ENCODE assay signal across 11 cellular contexts in the genomic region with DNA sequence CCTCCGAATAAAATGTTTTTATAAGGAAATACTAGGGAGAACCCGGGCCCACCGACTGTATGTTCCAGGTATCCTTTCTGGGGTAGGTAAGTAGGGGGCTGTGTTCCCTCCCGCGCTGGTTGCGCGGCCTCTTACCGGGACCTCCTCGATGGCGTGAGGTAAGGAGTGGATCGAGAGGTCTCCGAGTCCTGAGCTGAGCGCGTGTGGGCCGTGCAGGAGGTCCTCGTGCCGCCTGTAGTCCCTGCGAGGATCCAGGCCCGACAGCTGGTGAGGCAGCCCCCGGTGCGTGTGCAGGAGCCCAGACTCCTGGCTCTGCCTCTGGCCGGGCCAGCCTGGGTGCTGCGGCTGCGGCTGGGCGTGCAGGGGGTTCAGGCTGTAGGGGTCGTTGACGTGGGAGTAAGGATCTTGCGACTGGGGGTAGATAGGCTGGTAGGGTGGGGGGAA. TPM values are rescaled to one million over a fixed set of nuclear protein-coding genes. Genes with fewer than 3 reads are reported as not detected.
DNase-seq lines count a peak whose midpoint lies in the region; TF ChIP-seq lines count a peak whose summit lies in the region.
"Had no signal": no experiment of that assay in that cellular context is flagged by ENCODE, and none has a peak within 500 bp of the region (broad histone marks: within the 10 kb centered on the region; RNA-seq: fewer than 3 reads in every experiment).

No MANE protein-coding gene starts in this region.

- no peak for DNase-seq in activated CD4-positive, alpha-beta T cell treated with anti-CD3 and anti-CD28 coated beads, Interleukin-2, amount 10 ng/mL, durations not matched to agents 24 days and 14 days
- no peak for DNase-seq in activated CD4-positive, alpha-beta T cell treated with anti-CD3 and anti-CD28 coated beads for 1 hour
- peak; percentile 22 for DNase-seq in RKO (ENCODE audit: low spot score)
- DNase-seq in fibroblast of pulmonary artery (ENCODE audit: low read depth) = no peak
- no peak for DNase-seq in smooth muscle cell (lab: John Stamatoyannopoulos, UW; ENCODE audit: unreplicated experiment)
- DNase-seq in cerebellar cortex (ENCODE audit: low spot score) = no peak
- DNase-seq in mesenteric fat pad (ENCODE audit: low spot score) = no peak
- no peak for DNase-seq in SKM-1 (lab: John Stamatoyannopoulos, UW; ENCODE audit: unreplicated experiment)
- DNase-seq: NCI-H1092 treated with DMSO at 0.1 percent for 48 hours, SHP77 treated with DMSO at 0.1 percent for 48 hours had no signal

- WGBS in smooth muscle cell (ENCODE audit: low lambda C conversion rate) = 8% methylated on average over 28 of the region's 28 CpGs

- intact Hi-C loops in activated CD4-positive, alpha-beta T cell treated with anti-CD3 and anti-CD28 coated beads, Interleukin-2, amount 10 ng/mL, durations not matched to agents 24 days and 14 days (cut with micrococcal nuclease) = loop anchor here (5.0 to 10.0 kb wide), 3 partner anchors 315 to 1975 kb away; a partner anchor contains a TSS

- H3K4me3 Mint-ChIP-seq in activated CD4-positive, alpha-beta T cell treated with anti-CD3 and anti-CD28 coated beads, Interleukin-2, amount 10 ng/mL, durations not matched to agents 24 days and 14 days = peak overlapping the region; percentile 34

- no peaks in the 10 kb centered on the region for H3K4me1 ChIP-seq in smooth muscle cell (ENCODE audit: low read depth)

- peak overlapping the region; percentile 83 for H3K27ac ChIP-seq in smooth muscle cell (ENCODE audit: low read depth)
- H3K27ac ChIP-seq: neutrophil had no signal

- H3K4me3 ChIP-seq in fibroblast of pulmonary artery (replicated peaks; ENCODE audit: low read depth, low read length) = peak overlapping the region; percentile 72
- peak overlapping the region; percentile 90 for H3K4me3 ChIP-seq in smooth muscle cell

- peak overlapping the region; percentile 46 for H2AFZ ChIP-seq in smooth muscle cell (ENCODE audit: low read depth)

- peak overlapping the region; percentile 88 for H3K4me2 ChIP-seq in smooth muscle cell

- peak overlapping the region; percentile 72 for H3K27ac Mint-ChIP-seq in activated CD4-positive, alpha-beta T cell treated with anti-CD3 and anti-CD28 coated beads, Interleukin-2, amount 10 ng/mL, durations not matched to agents 24 days and 14 days

- peak overlapping the region; percentile 84 for H3K9ac ChIP-seq in smooth muscle cell (ENCODE audit: low read depth)

- no peaks in the 10 kb centered on the region for H3K9me3 ChIP-seq in smooth muscle cell (replicated peaks; ENCODE audit: low read depth)

- H3K27me3 ChIP-seq in smooth muscle cell (ENCODE audit: low read depth) = peaks cover 98% of the 10 kb centered on the region

- TF ChIP-seq CTCF in fibroblast of pulmonary artery (IDR thresholded peaks at IDR 0.05; ENCODE audit: low read length, missing control alignments) (no peak), smooth muscle cell (IDR thresholded peaks at IDR 0.05; ENCODE audit: borderline replicate concordance, insufficient read depth, poor library complexity, severe bottlenecking) (no peak)

- peaks cover 87% of the 10 kb centered on the region for H3K27me3 Mint-ChIP-seq in activated CD4-positive, alpha-beta T cell treated with anti-CD3 and anti-CD28 coated beads, Interleukin-2, amount 10 ng/mL, durations not matched to agents 24 days and 14 days

- peaks cover 7% of the 10 kb centered on the region for H3F3A ChIP-seq in smooth muscle cell (ENCODE audit: low read depth)

- H4K20me1 ChIP-seq in smooth muscle cell (ENCODE audit: low read depth) = peaks cover 3% of the 10 kb centered on the region

- peaks cover 55% of the 10 kb centered on the region for H3K79me2 ChIP-seq in smooth muscle cell (ENCODE audit: low read depth)

- peaks cover 28% of the 10 kb centered on the region for H3K9me3 Mint-ChIP-seq in activated CD4-positive, alpha-beta T cell treated with anti-CD3 and anti-CD28 coated beads, Interleukin-2, amount 10 ng/mL, durations not matched to agents 24 days and 14 days

- peaks cover 30% of the 10 kb centered on the region for H3K4me1 Mint-ChIP-seq in activated CD4-positive, alpha-beta T cell treated with anti-CD3 and anti-CD28 coated beads, Interleukin-2, amount 10 ng/mL, durations not matched to agents 24 days and 14 days

- H3K36me3 Mint-ChIP-seq in activated CD4-positive, alpha-beta T cell treated with anti-CD3 and anti-CD28 coated beads, Interleukin-2, amount 10 ng/mL, durations not matched to agents 24 days and 14 days (ENCODE audit: low read depth) = peaks cover 25% of the 10 kb centered on the region

- H3K36me3 ChIP-seq in smooth muscle cell (ENCODE audit: low read depth) = no peaks in the 10 kb centered on the region
- H3K36me3 ChIP-seq: neutrophil had no signal

RNA-seq across cellular contexts. Expression of a gene that starts 5.1 kb away (rescaled TPM):
- total RNA-seq in activated CD4-positive, alpha-beta T cell treated with anti-CD3 and anti-CD28 coated beads, Interleukin-2, amount 10 ng/mL, durations not matched to agents 24 days and 14 days = not detected in 2 replicates
- total RNA-seq in smooth muscle cell (6.2 and 13.6 TPM in 2 replicates), mesenteric fat pad (1.9 TPM)
- polyA plus RNA-seq in smooth muscle cell = 10.1 and 33.9 TPM in 2 replicates
